In the genomic region with DNA sequence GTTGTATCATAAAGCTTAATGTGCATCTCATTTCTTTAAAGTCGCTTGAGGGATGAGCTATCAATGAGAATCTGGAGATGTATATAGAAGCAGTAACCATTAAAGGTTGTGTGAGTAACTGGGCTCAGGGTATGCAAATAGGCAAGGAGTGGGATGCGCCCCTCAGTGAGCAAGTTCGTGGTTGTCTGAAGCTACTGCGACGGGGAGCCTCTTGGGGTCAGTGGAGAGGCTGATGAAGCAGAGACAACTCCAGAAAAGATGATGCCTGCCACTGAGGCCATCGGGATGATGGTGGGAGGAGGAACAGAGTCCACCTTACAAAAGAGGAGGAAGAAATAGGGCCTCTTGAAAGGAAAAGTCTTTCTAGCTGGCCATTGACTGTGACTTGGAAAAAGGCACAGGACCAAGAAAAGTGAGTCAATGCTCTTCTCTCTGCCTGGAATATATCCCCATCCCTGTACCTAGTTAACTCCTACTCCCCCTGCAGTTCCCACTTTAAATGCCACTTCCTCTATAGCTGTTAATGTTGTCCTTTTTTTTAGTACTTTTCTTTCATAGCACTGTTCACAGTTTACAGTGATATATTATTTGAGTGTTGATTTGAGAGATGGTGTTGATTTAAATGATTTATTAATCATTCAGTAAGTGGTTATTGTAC, we compare ENCODE assay signal across 1 cellular context.
TF ChIP-seq lines count a peak whose summit lies in the region.

No MANE protein-coding gene starts in this region.

TF ChIP-seq in HCT116, 20 proteins besides CTCF, POLR2A, EP300 and RAD21:
- TF ChIP-seq ZFX (IDR thresholded peaks at IDR 0.05) (no peak), EZH2phosphoT487 (IDR thresholded peaks at IDR 0.05; ENCODE audit: borderline replicate concordance) (no peak), YY1 (IDR thresholded peaks at IDR 0.05; ENCODE audit: extremely low read depth, insufficient replicate concordance, low read depth, low read length) (no peak), SP1 (IDR thresholded peaks at IDR 0.05; ENCODE audit: low read depth) (no peak), POLR2AphosphoS5 (IDR thresholded peaks at IDR 0.05; ENCODE audit: low read depth, low read length) (no peak), FOSL1 (IDR thresholded peaks at IDR 0.05; ENCODE audit: low read depth) (no peak)
- TF ChIP-seq, protein P1, sequence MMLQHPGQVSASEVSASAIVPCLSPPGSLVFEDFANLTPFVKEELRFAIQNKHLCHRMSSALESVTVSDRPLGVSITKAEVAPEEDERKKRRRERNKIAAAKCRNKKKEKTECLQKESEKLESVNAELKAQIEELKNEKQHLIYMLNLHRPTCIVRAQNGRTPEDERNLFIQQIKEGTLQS (IDR thresholded peaks at IDR 0.05), result no peak
- TF ChIP-seq, protein P2, sequence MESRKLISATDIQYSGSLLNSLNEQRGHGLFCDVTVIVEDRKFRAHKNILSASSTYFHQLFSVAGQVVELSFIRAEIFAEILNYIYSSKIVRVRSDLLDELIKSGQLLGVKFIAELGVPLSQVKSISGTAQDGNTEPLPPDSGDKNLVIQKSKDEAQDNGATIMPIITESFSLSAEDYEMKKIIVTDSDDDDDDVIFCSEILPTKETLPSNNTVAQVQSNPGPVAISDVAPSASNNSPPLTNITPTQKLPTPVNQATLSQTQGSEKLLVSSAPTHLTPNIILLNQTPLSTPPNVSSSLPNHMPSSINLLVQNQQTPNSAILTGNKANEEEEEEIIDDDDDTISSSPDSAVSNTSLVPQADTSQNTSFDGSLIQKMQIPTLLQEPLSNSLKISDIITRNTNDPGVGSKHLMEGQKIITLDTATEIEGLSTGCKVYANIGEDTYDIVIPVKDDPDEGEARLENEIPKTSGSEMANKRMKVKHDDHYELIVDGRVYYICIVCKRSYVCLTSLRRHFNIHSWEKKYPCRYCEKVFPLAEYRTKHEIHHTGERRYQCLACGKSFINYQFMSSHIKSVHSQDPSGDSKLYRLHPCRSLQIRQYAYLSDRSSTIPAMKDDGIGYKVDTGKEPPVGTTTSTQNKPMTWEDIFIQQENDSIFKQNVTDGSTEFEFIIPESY (IDR thresholded peaks at IDR 0.05; ENCODE audit: extremely low read depth, insufficient replicate concordance, low read length), result no peak
- TF ChIP-seq, protein P3, sequence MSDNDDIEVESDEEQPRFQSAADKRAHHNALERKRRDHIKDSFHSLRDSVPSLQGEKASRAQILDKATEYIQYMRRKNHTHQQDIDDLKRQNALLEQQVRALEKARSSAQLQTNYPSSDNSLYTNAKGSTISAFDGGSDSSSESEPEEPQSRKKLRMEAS (IDR thresholded peaks at IDR 0.05), result no peak
